In genomic region chr1:54497338-54497737, GRCh38 we compare ENCODE assay signal across 26 cellular contexts. TPM values are rescaled to one million over a fixed set of nuclear protein-coding genes. Genes with fewer than 3 reads are reported as not detected.
DNase-seq lines count a peak whose midpoint lies in the region; ATAC-seq, FAIRE-seq and TF ChIP-seq lines count a peak whose summit lies in the region.
"Had no signal": no experiment of that assay in that cellular context is flagged by ENCODE, and none has a peak within 500 bp of the region (broad histone marks: within the 10 kb centered on the region; RNA-seq: fewer than 3 reads in every experiment).

No MANE protein-coding gene starts in this region.

- H3K9ac ChIP-seq in H1 (replicated peaks in 1 of 4; ENCODE audit: extremely low read depth in 1 of 4, low read depth in 3 of 4, low read length in 3 of 4): no peak overlapping the region

- DNase-seq in NOMO-1 treated with DMSO at 0.1 percent for 48 hours (lab: John Stamatoyannopoulos, UW; ENCODE audit: unreplicated experiment) (peak; percentile 58), NOMO-1 treated with dmso at 0.1 percent for 144 hours (lab: John Stamatoyannopoulos, UW; ENCODE audit: unreplicated experiment) (no peak), NAMALWA (ENCODE audit: low spot score) (peak; percentile 38), H1 (ENCODE audit: low read depth in 1 of 2, low spot score in 2 of 2) (no peak), retina (no peak), cortex of kidney (lab: John Stamatoyannopoulos, UW) (no peak)
- no peak for DNase-seq in CD4-positive, alpha-beta T cell
- DNase-seq: Calu3, DMS79 treated with DMSO at 0.1 percent for 48 hours, H7, MM.1S, NCI-H1417, NCI-H1694, NCI-H2029 treated with DMSO at 0.1 percent for 48 hours, NCI-H2227 treated with DMSO at 0.1 percent for 48 hours, NCI-H69, Right ventricle myocardium superior, RPMI8226 had no signal

- no peaks in the 10 kb centered on the region for H3K79me2 ChIP-seq in H1 (ENCODE audit: control insufficient read depth in 1 of 2, insufficient read depth in 2 of 2, low read length in 2 of 2)

- no peak for TF ChIP-seq CTCF in H1 (IDR thresholded peaks at IDR 0.05; ENCODE audit: control extremely low read depth in 1 of 3, insufficient read depth in 1 of 3, low read depth in 1 of 3, low read length in 3 of 3)
- no peak for TF ChIP-seq CTCF in CD4-positive, alpha-beta T cell (IDR thresholded peaks at IDR 0.05)

- H3K36me3 Mint-ChIP-seq in CD4-positive, alpha-beta T cell (ENCODE audit: low read depth): no peaks in the 10 kb centered on the region

- no peak overlapping the region for H2BK20ac ChIP-seq in H1 (ENCODE audit: low read length)

- peaks cover 0 to 3% (median 1%) of the 10 kb centered on the region in 4 experiments; a peak in 5 of 7 replicates for H3K27me3 ChIP-seq in H1 (replicated peaks in 1 of 4; ENCODE audit: control insufficient read depth in 3 of 4, extremely low read depth in 1 of 4, insufficient read depth in 3 of 4, low read length in 3 of 4)
- peaks cover 13% of the 10 kb centered on the region for H3K27me3 ChIP-seq in CD4-positive, alpha-beta T cell (ENCODE audit: control insufficient read depth, insufficient read depth, low read length)

- no peak overlapping the region for H3K4me3 ChIP-seq in H1 (ENCODE audit: extremely low read depth in 1 of 4, insufficient read depth in 2 of 4, low read depth in 3 of 4, low read length in 4 of 4)
- H3K4me3 ChIP-seq: K562, SJSA1 had no signal

- no peaks in the 10 kb centered on the region for H4K20me1 ChIP-seq in H1 (replicated peaks in 1 of 2; ENCODE audit: control insufficient read depth in 1 of 2, insufficient read depth in 2 of 2, low read length in 2 of 2)

- H3K27ac Mint-ChIP-seq in CD4-positive, alpha-beta T cell: no peak overlapping the region
- H3K27ac Mint-ChIP-seq: B cell, CD14-positive monocyte had no signal

- POLR2A ChIA-PET in H1 (lab: Charles Lee; ENCODE audit: partially characterized antibody): interaction anchor here (3.2 kb wide), 1 partner anchor 90 kb away, joined by 16 read pairs; the partner anchor contains the start of gene SSBP3
- POLR2A ChIA-PET in CD4-positive, alpha-beta T cell (lab: Charles Lee): no interaction called here

- H3K4me1 Mint-ChIP-seq in CD4-positive, alpha-beta T cell (ENCODE audit: low read depth): peaks cover 13% of the 10 kb centered on the region

- H3K14ac ChIP-seq in H1 (ENCODE audit: insufficient read length): no peak overlapping the region

- no peak for TF ChIP-seq EP300 in H1 (IDR thresholded peaks at IDR 0.05; ENCODE audit: borderline replicate concordance in 1 of 2, low read depth in 2 of 2, low read length in 2 of 2)

- TF ChIP-seq POLR2A in H1 (IDR thresholded peaks at IDR 0.05; ENCODE audit: control extremely low read depth in 1 of 2, low read depth in 2 of 2, low read length in 2 of 2): no peak

- H3K4me1 ChIP-seq in H1 (replicated peaks in 1 of 4; ENCODE audit: control insufficient read depth in 3 of 4, insufficient read depth in 4 of 4, low read length in 3 of 4): peaks cover 0 to 16% (median 10%) of the 10 kb centered on the region in 4 experiments; a peak in 6 of 7 replicates

- H3K27ac ChIP-seq in H1 (ENCODE audit: low read depth, low read length): no peak overlapping the region
- no peak overlapping the region for H3K27ac ChIP-seq in CD4-positive, alpha-beta T cell (ENCODE audit: low read depth, low read length)
- H3K27ac ChIP-seq: 22Rv1, SJSA1 had no signal

- H3K23me2 ChIP-seq in H1 (ENCODE audit: low read depth, low read length): peaks cover 10% of the 10 kb centered on the region; the same call in 1 of the 2 replicates

- no peak overlapping the region for H3K4ac ChIP-seq in H1 (replicated peaks; ENCODE audit: insufficient read length, low read depth, low read length)

- 87% methylated on average over 6 of the region's 6 CpGs; no CpG with 5 or more reads in 1 of the 2 experiments for WGBS in H1 (ENCODE audit: extremely low coverage in 1 of 2, insufficient coverage in 1 of 2, insufficient read length in 1 of 2, insufficient replicate concordance in 2 of 2, low coverage in 1 of 2, low lambda C conversion rate in 2 of 2, missing lambda C conversion rate in 1 of 2), 2 experiments

- intact Hi-C loops in CD4-positive, alpha-beta T cell (cut with DNase I, micrococcal nuclease): no loop called here

- no peaks in the 10 kb centered on the region for H3K9me3 ChIP-seq in H1 (ENCODE audit: insufficient read depth in 2 of 2, low read depth in 1 of 2, low read length in 1 of 2)
- no peaks in the 10 kb centered on the region for H3K9me3 ChIP-seq in CD4-positive, alpha-beta T cell (ENCODE audit: control insufficient read depth, low read length)
- H3K9me3 ChIP-seq: SJSA1 had no signal

- no peak for TF ChIP-seq RAD21 in H1 (IDR thresholded peaks at IDR 0.05 in 1 of 2, conservative IDR thresholded peaks at IDR 0.05 in 1 of 2; ENCODE audit: low read depth in 2 of 2, low read length in 2 of 2)

- no peak for FAIRE-seq in H1 (lab: Jason Lieb, UNC)
- FAIRE-seq: GM18507, HepG2, K562 had no signal

- H2BK5ac ChIP-seq in H1 (ENCODE audit: low read depth, low read length): no peak overlapping the region

- ATAC-seq in GM18519 (IDR thresholded peaks at IDR 0.05; ENCODE audit: low FRiP score, unreplicated experiment): no peak
- no peak for ATAC-seq in CD4-positive, alpha-beta T cell (ENCODE audit: poor library complexity)
- ATAC-seq: HepG2, K562 had no signal

- 0 out of 2 replicates have a peak overlapping the region, but pooled peaks have one; percentile 60 for H2BK12ac ChIP-seq in H1 (ENCODE audit: low read depth, low read length)

- no peak overlapping the region for H2BK15ac ChIP-seq in H1 (ENCODE audit: low read length)

- H4K91ac ChIP-seq in H1 (replicated peaks; ENCODE audit: insufficient read length, low read length): no peak overlapping the region

- H3K23ac ChIP-seq in H1 (ENCODE audit: insufficient read length): no peak overlapping the region

- H2AFZ ChIP-seq in H1 (ENCODE audit: low read length): no peak overlapping the region

- no peak overlapping the region for H4K8ac ChIP-seq in H1 (ENCODE audit: extremely low read depth, insufficient read depth, low read length)

- H4K5ac ChIP-seq in H1 (ENCODE audit: insufficient read length, low read depth, low read length): no peak overlapping the region

- H3K27me3 Mint-ChIP-seq in CD4-positive, alpha-beta T cell: peaks cover 45% of the 10 kb centered on the region

- H3K56ac ChIP-seq in H1 (replicated peaks; ENCODE audit: insufficient read length, low read depth, low read length): no peak overlapping the region

- H2AK5ac ChIP-seq in H1 (ENCODE audit: low read depth, low read length): no peak overlapping the region

- CTCF ChIA-PET in H1 (lab: Charles Lee; ENCODE audit: partially characterized antibody): interaction anchor here (1.0 kb wide), 1 partner anchor 66 kb away, joined by 3 read pairs; no protein-coding TSS in a partner anchor
- CTCF ChIA-PET in CD4-positive, alpha-beta T cell (lab: Charles Lee): no interaction called here

- no peaks in the 10 kb centered on the region for H3K9me3 Mint-ChIP-seq in CD4-positive, alpha-beta T cell

- H3K18ac ChIP-seq in H1 (ENCODE audit: extremely low read depth, low read length): no peak overlapping the region

- no peaks in the 10 kb centered on the region for H3K79me1 ChIP-seq in H1 (ENCODE audit: low read depth, low read length)

- H3K4me2 ChIP-seq in H1 (ENCODE audit: insufficient read depth in 1 of 2, low read depth in 2 of 2, low read length in 2 of 2): no peak overlapping the region

- H3K36me3 ChIP-seq in H1 (ENCODE audit: control insufficient read depth in 2 of 4, insufficient read depth in 4 of 4, low read length in 3 of 4): no peaks in the 10 kb centered on the region
- H3K36me3 ChIP-seq: SJSA1 had no signal

- no peak overlapping the region for H3K4me3 Mint-ChIP-seq in CD4-positive, alpha-beta T cell
- H3K4me3 Mint-ChIP-seq: B cell, CD14-positive monocyte had no signal

- no peak overlapping the region for H2BK120ac ChIP-seq in H1 (replicated peaks; ENCODE audit: low read depth, low read length)

TF ChIP-seq in H1, 55 proteins besides CTCF, POLR2A, EP300 and RAD21 (continues in another document):
- TF ChIP-seq SAP30 (IDR thresholded peaks at IDR 0.05; ENCODE audit: insufficient read depth, insufficient replicate concordance, low read length): no peak

RNA-seq across cellular contexts. Expression of gene ACOT11, which starts 50.7 kb away (rescaled TPM):
- total RNA-seq in H1 (2021; fragmentation: NEBNext Ultra II Directional; extraction: Animal tissue kit (Norgen Biotek cat#: 25700)): 3.5 and 3.8 TPM in 2 replicates
- 4.5 and 5.6 TPM in 2 replicates for polyA plus RNA-seq in H1 (2011; rRNA removed)
- polyA plus RNA-seq in H1 (2011; cell fraction: cytosol; rRNA removed): 4.2 TPM
- 9.9 TPM for polyA plus RNA-seq in H1 (2011; cell fraction: nucleus; rRNA removed)
- polyA plus RNA-seq in H1 (2012, experiment 1 of 2): 2.9 to 4.1 TPM (median 3.4 TPM) in 4 replicates
- 3.2 TPM for polyA plus RNA-seq in H1 (2012, experiment 2 of 2)
- 2.8 TPM for polyA plus RNA-seq in H1 (2013, experiment 1 of 2)
- polyA plus RNA-seq in H1 (2013, experiment 2 of 2): 2.5 TPM
- 6.1 and 6.3 TPM in 2 replicates for polyA minus RNA-seq in H1 (2011; rRNA and poly(A)+ RNA removed)
- 1.8 TPM for polyA minus RNA-seq in H1 (2011; cell fraction: cytosol; rRNA and poly(A)+ RNA removed)
- 8.7 TPM for polyA minus RNA-seq in H1 (2011; cell fraction: nucleus; rRNA and poly(A)+ RNA removed)
- under 1 TPM; 0.50 to 0.91 TPM for total RNA-seq in CD4-positive, alpha-beta T cell

Comparison
In these comparisons a context has a peak if more than half of its experiments do, and no peak if none do; other contexts are left out.
1. DNase-seq: peak in NOMO-1 treated with DMSO at 0.1 percent for 48 hours (single experiment) and NAMALWA (single experiment); none in NOMO-1 treated with dmso at 0.1 percent for 144 hours (single experiment), H1 (0 of 2), retina (single experiment), CD4-positive, alpha-beta T cell (0 of 10) and cortex of kidney (single experiment).